24 cellular contexts compared by ENCODE assay signal in the genomic region with DNA sequence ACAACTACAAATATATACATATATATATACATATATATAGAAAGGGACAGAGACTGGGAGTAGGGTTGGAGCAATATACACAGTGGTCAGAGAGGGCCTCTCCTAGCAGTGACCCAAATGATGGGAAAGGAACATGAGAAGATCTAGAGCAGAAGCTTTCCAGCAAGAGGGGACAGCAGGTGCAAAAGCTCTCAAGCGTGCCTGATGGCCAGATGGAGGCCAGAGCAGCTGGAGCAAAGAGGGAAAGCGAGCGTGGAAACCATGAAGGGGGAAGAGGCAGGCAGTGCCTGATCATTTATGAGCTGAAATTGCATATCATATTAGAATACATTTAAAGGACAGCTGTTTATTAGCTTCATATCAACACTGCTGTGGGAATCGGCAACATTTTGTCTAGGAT. TPM values are rescaled to one million over a fixed set of nuclear protein-coding genes. Genes with fewer than 3 reads are reported as not detected.
DNase-seq lines count a peak whose midpoint lies in the region; ATAC-seq and TF ChIP-seq lines count a peak whose summit lies in the region.
"Had no signal": no experiment of that assay in that cellular context is flagged by ENCODE, and none has a peak within 500 bp of the region (broad histone marks: within the 10 kb centered on the region; RNA-seq: fewer than 3 reads in every experiment).

No MANE protein-coding gene starts in this region.

- H3K9me3 ChIP-seq in BLaER1 (no peaks in the 10 kb centered on the region), tibial nerve (no peaks in the 10 kb centered on the region), right lobe of liver (no peaks in the 10 kb centered on the region)
- H3K9me3 ChIP-seq: body of pancreas, thoracic aorta had no signal

- TF ChIP-seq EP300 in tibial nerve (IDR thresholded peaks at IDR 0.05), result no peak

- H3K4me2 ChIP-seq in BLaER1, result peak overlapping the region; percentile 74
- H3K4me2 ChIP-seq: GM23338 had no signal

- H3K27ac ChIP-seq in BLaER1 (peak overlapping the region; percentile 61), tibial nerve (no peak overlapping the region), right lobe of liver (no peak overlapping the region)
- H3K27ac ChIP-seq: body of pancreas, C4-2B, parathyroid adenoma, thoracic aorta had no signal

- intact Hi-C loops in right lobe of liver (cut with DNase I), result no loop called here

- H3K4me3 ChIP-seq in BLaER1, result peak overlapping the region; percentile 34; the same call in 1 of the 2 replicates
- no peak overlapping the region for H3K4me3 ChIP-seq in tibial nerve
- H3K4me3 ChIP-seq in right lobe of liver, result no peak overlapping the region
- H3K4me3 ChIP-seq: body of pancreas, GM23338, thoracic aorta had no signal

- TF ChIP-seq POLR2A in tibial nerve (IDR thresholded peaks at IDR 0.05) (no peak), right lobe of liver (IDR thresholded peaks at IDR 0.05) (no peak)

- 88 to 89% methylated on average over 4 of the region's 4 CpGs for WGBS in tibial nerve, 2 donors
- 100% methylated on average over 4 of the region's 4 CpGs for WGBS in right lobe of liver (ENCODE audit: insufficient coverage, low coverage, low lambda C conversion rate, missing lambda C conversion rate)

- no peaks in the 10 kb centered on the region for H3K27me3 ChIP-seq in BLaER1
- H3K27me3 ChIP-seq in tibial nerve, result no peaks in the 10 kb centered on the region
- H3K27me3 ChIP-seq in right lobe of liver, result no peaks in the 10 kb centered on the region
- H3K27me3 ChIP-seq: body of pancreas had no signal

- DNase-seq in NCI-H1092 treated with DMSO at 0.1 percent for 48 hours (lab: John Stamatoyannopoulos, UW) (peak; percentile 78), NCI-H510A treated with DMSO at 0.1 percent for 48 hours (lab: John Stamatoyannopoulos, UW) (peak; percentile 89), SK-N-DZ (ENCODE audit: low spot score) (peak; percentile 57), tibial nerve (ENCODE audit: low spot score in 2 of 2) (no peak), ureter (ENCODE audit: low spot score) (no peak), right lobe of liver (no peak), C1 segment of cervical spinal cord (lab: John Stamatoyannopoulos, UW) (no peak)
- DNase-seq: activated CD4-positive, alpha-beta T cell treated with anti-CD3 and anti-CD28 coated beads, Interleukin-2, amount 10 ng/mL, durations not matched to agents 24 days and 14 days; body of pancreas; effector memory CD8-positive, alpha-beta T cell; GF-D8; left colon; mesendoderm; NCI-H2227 treated with DMSO at 0.1 percent for 48 hours had no signal

- no peak for ATAC-seq in right lobe of liver
- ATAC-seq: activated T-helper 17 cell treated with anti-CD3 and anti-CD28 coated beads, Interleukin-2, amount 50 U/mL, for 72 hours; body of pancreas; effector memory CD8-positive, alpha-beta T cell; GM23338; left colon; sciatic nerve; stimulated activated memory B cell treated with anti-CD40 and anti-IgM and Interleukin-4, amounts not matched to agents 10 μg/mL and 1 μg/mL and 100 μg/mL, for 72 hours had no signal

- TF ChIP-seq CTCF in tibial nerve (IDR thresholded peaks at IDR 0.05), result no peak
- TF ChIP-seq CTCF in right lobe of liver (IDR thresholded peaks at IDR 0.05), result no peak

- H3K36me3 ChIP-seq in BLaER1 (peaks cover 15% of the 10 kb centered on the region; the same call in 1 of the 2 replicates), tibial nerve (peaks cover 0 to 93% (median 0%) of the 10 kb centered on the region in 3 donors), right lobe of liver (peaks cover 0 to 4% (median 0%) of the 10 kb centered on the region in 4 donors)
- H3K36me3 ChIP-seq: thoracic aorta had no signal

- H3K4me1 ChIP-seq in BLaER1 (peaks cover 40% of the 10 kb centered on the region), tibial nerve (no peaks in the 10 kb centered on the region), right lobe of liver (no peaks in the 10 kb centered on the region)
- H3K4me1 ChIP-seq: body of pancreas, parathyroid adenoma had no signal

- peak overlapping the region; percentile 21; the same call in 1 of the 2 replicates for H3K9ac ChIP-seq in BLaER1
- H3K9ac ChIP-seq: parathyroid adenoma had no signal

- H4K20me1 ChIP-seq in BLaER1, result no peaks in the 10 kb centered on the region

RNA-seq across cellular contexts. Expression of a gene that starts 7.6 kb away (rescaled TPM):
- 23.4 and 28.1 TPM in 2 replicates for polyA plus RNA-seq in SK-N-DZ (2014; cell fraction: cytosol; rRNA removed)
- polyA plus RNA-seq in SK-N-DZ (2014; cell fraction: nucleus; rRNA removed), result 15.7 and 18.4 TPM in 2 replicates
- 10 to 100 TPM in 2 of 4 donors, 1 to 10 TPM in 2; 6.5 to 13.5 (median 10.3) TPM for total RNA-seq in tibial nerve
- total RNA-seq in ureter, result 14.4 TPM
- total RNA-seq in right lobe of liver, result 1 to 10 TPM; 4.2 to 6.9 (median 5.9) TPM

RNA-seq across cellular contexts. Expression of a gene that starts 20.1 kb away (rescaled TPM):
- polyA plus RNA-seq in SK-N-DZ (2014; cell fraction: cytosol; rRNA removed), result 35.5 and 36.3 TPM in 2 replicates
- 32.9 and 42.1 TPM in 2 replicates for polyA plus RNA-seq in SK-N-DZ (2014; cell fraction: nucleus; rRNA removed)
- total RNA-seq in tibial nerve (1 to 10 TPM; 5.0 to 8.2 (median 6.7) TPM), ureter (14.7 TPM), right lobe of liver (1 to 10 TPM in 2 of 6 experiments, under 1 TPM in 4; 0.29 to 1.2 (median 0.62) TPM)

RNA-seq across cellular contexts. Expression of a gene that starts 41.3 kb away (rescaled TPM):
- polyA plus RNA-seq in SK-N-DZ (2014; cell fraction: cytosol; rRNA removed), result 1.9 and 2.3 TPM in 2 replicates
- 0.50 and 4.4 TPM in 2 replicates for polyA plus RNA-seq in SK-N-DZ (2014; cell fraction: nucleus; rRNA removed)
- total RNA-seq in tibial nerve, result 100 to 1,000 TPM in 1 of 4 donors, 10 to 100 TPM in 3; 22.8 to 109 (median 80.7) TPM
- total RNA-seq in ureter, result not detected
- not detected for total RNA-seq in right lobe of liver
- total RNA-seq: A673; activated CD4-positive, alpha-beta T cell treated with anti-CD3 and anti-CD28 coated beads, Interleukin-2, amount 10 ng/mL, durations not matched to agents 24 days and 14 days; activated T-helper 17 cell treated with anti-CD3 and anti-CD28 coated beads, Interleukin-2, amount 50 U/mL, for 72 hours; body of pancreas; glomerular endothelial cell; GM23338 had no signal
- polyA plus RNA-seq: GM23338 had no signal

Comparison
In these comparisons a context has a peak if more than half of its experiments do, and no peak if none do; other contexts are left out.
1. DNase-seq: peak in NCI-H1092 treated with DMSO at 0.1 percent for 48 hours (single experiment), NCI-H510A treated with DMSO at 0.1 percent for 48 hours (single experiment) and SK-N-DZ (single experiment); none in tibial nerve (0 of 2), ureter (single experiment), right lobe of liver (0 of 3) and C1 segment of cervical spinal cord (0 of 14).
2. RNA of a gene that starts 41.3 kb away (total RNA-seq): 22.8 to 109 TPM in tibial nerve; not detected in ureter (single experiment) and not detected in right lobe of liver; every median in the first group is over 10 times any median in the second.